Comparison of ENCODE assay signal across 8 cellular contexts in genomic region chr2:109331864-109332848, GRCh38.
DNase-seq lines count a peak whose midpoint lies in the region; ATAC-seq and TF ChIP-seq lines count a peak whose summit lies in the region.

No MANE protein-coding gene starts in this region.

- H3K9me3 Mint-ChIP-seq in activated CD4-positive, alpha-beta T cell treated with anti-CD3 and anti-CD28 coated beads for 36 hours (ENCODE audit: low read depth) = no peaks in the 10 kb centered on the region

- no peak for TF ChIP-seq EP300 in transverse colon (IDR thresholded peaks at IDR 0.05; ENCODE audit: low read depth)

- no peaks in the 10 kb centered on the region for H3K36me3 Mint-ChIP-seq in activated CD4-positive, alpha-beta T cell treated with anti-CD3 and anti-CD28 coated beads for 36 hours (ENCODE audit: low read depth)

- H3K36me3 ChIP-seq in lung (ENCODE audit: control insufficient read depth in 2 of 2, insufficient read depth in 2 of 2, low read length in 2 of 2) (no peaks in the 10 kb centered on the region), transverse colon (no peaks in the 10 kb centered on the region)

- peak; percentile 34 for ATAC-seq in activated CD4-positive, alpha-beta T cell treated with anti-CD3 and anti-CD28 coated beads for 36 hours
- peak; percentile 39 for ATAC-seq in HG03196 (IDR thresholded peaks at IDR 0.05; ENCODE audit: unreplicated experiment)
- ATAC-seq in lung (ENCODE audit: insufficient read depth, low FRiP score) = peak; percentile 71
- ATAC-seq in HG02623 (IDR thresholded peaks at IDR 0.05; ENCODE audit: unreplicated experiment) = no peak

- TF ChIP-seq CTCF in lung (IDR thresholded peaks at IDR 0.05; ENCODE audit: control extremely low read depth, extremely low read depth) = no peak
- no peak for TF ChIP-seq CTCF in transverse colon (IDR thresholded peaks at IDR 0.05)

- in situ Hi-C loops in transverse colon (cut with MboI; ENCODE audit: low pct_ligation_motif_present in 1 of 4, low pct_unique_long_range_greater_than_20kb in 1 of 4, low sequenced_read_pairs in 3 of 4) = no loop called here

- H3K9me3 ChIP-seq in lung (ENCODE audit: control insufficient read depth in 2 of 2, insufficient read depth in 1 of 2, low read length in 1 of 2) = no peaks in the 10 kb centered on the region
- H3K9me3 ChIP-seq in transverse colon = no peaks in the 10 kb centered on the region

- H3K4me1 ChIP-seq in lung (ENCODE audit: control insufficient read depth in 2 of 2, insufficient read depth in 2 of 2, low read length in 2 of 2) (peaks cover 0 to 17% of the 10 kb centered on the region in 2 donors), transverse colon (peaks cover 0 to 21% (median 14%) of the 10 kb centered on the region in 4 donors)

- POLR2A ChIA-PET in activated CD4-positive, alpha-beta T cell treated with anti-CD3 and anti-CD28 coated beads for 36 hours (lab: Charles Lee) = interaction anchor here (0.5 kb wide), 1 partner anchor 292 kb away, joined by 3 read pairs; no protein-coding TSS in a partner anchor

- H3K4me3 ChIP-seq in lung = no peak overlapping the region
- H3K4me3 ChIP-seq in transverse colon = peak overlapping the region in 1 of 4 donors; percentile 2

- WGBS in lung, 2 donors = 34 to 35% methylated on average over 24 of the region's 24 CpGs
- WGBS in transverse colon (ENCODE audit: low coverage in 1 of 2), 2 donors = 47 to 76% methylated on average over 5 to 24 of the region's 24 CpGs

- H3K4me1 Mint-ChIP-seq in activated CD4-positive, alpha-beta T cell treated with anti-CD3 and anti-CD28 coated beads for 36 hours = peaks cover 30% of the 10 kb centered on the region

- CTCF ChIA-PET in activated CD4-positive, alpha-beta T cell treated with anti-CD3 and anti-CD28 coated beads for 36 hours (lab: Charles Lee) = interaction anchor here (0.6 to 1.1 kb wide), 5 partner anchors 13 to 268 kb away, joined by 3 to 4 read pairs (median 3); no protein-coding TSS in a partner anchor

- H3K27me3 ChIP-seq in lung (ENCODE audit: control insufficient read depth, insufficient read depth) (no peaks in the 10 kb centered on the region), transverse colon (no peaks in the 10 kb centered on the region)

- peak overlapping the region; percentile 59 for H3K27ac Mint-ChIP-seq in activated CD4-positive, alpha-beta T cell treated with anti-CD3 and anti-CD28 coated beads for 36 hours

- intact Hi-C loops in activated CD4-positive, alpha-beta T cell treated with anti-CD3 and anti-CD28 coated beads for 36 hours (cut with DNase I, micrococcal nuclease) = loop anchor here in 1 of 2 experiments (5.0 kb wide), 1 partner anchor 180 kb away; no protein-coding TSS in a partner anchor
- intact Hi-C loops in transverse colon (cut with DNase I; ENCODE audit: low total_unique reads) = no loop called here

- DNase-seq in activated CD4-positive, alpha-beta T cell treated with anti-CD3 and anti-CD28 coated beads for 36 hours = peak; percentile 41
- DNase-seq in activated CD4-positive, alpha-beta T cell treated with anti-CD3 and anti-CD28 coated beads, Interleukin-2, amount 50 U/mL, for 1 hour = no peak
- DNase-seq in SKM-1 (lab: John Stamatoyannopoulos, UW; ENCODE audit: unreplicated experiment) (peak; percentile 17), dedifferentiated amniotic fluid mesenchymal stem cell (ENCODE audit: extremely low spot score) (peak; percentile 86), lung (ENCODE audit: low spot score) (peak; percentile 75), transverse colon (peak; percentile 51)

- H3K27me3 Mint-ChIP-seq in activated CD4-positive, alpha-beta T cell treated with anti-CD3 and anti-CD28 coated beads for 36 hours = peaks cover 6% of the 10 kb centered on the region

- H3K27ac ChIP-seq in lung (ENCODE audit: low read depth in 1 of 2, low read length in 1 of 2) (peak overlapping the region; percentile 58 to 87), transverse colon (peak overlapping the region in 2 of 4 donors; percentile 33 to 64)

- H3K4me3 Mint-ChIP-seq in activated CD4-positive, alpha-beta T cell treated with anti-CD3 and anti-CD28 coated beads for 36 hours = peak overlapping the region; percentile 50

- TF ChIP-seq POLR2A in transverse colon (IDR thresholded peaks at IDR 0.05) = no peak
